In genomic region chr11:120712014-120712413, GRCh38 we compare ENCODE assay signal across 25 cellular contexts.
"Had no signal": no experiment of that assay in that cellular context is flagged by ENCODE, and none has a peak within 500 bp of the region (broad histone marks: within the 10 kb centered on the region; RNA-seq: fewer than 3 reads in every experiment).

No MANE protein-coding gene starts in this region.

- ATAC-seq: activated CD8-positive, alpha-beta T cell treated with anti-CD3 and anti-CD28 coated beads for 36 hours; activated T-cell treated with anti-CD3 and anti-CD28 coated beads, Interleukin-2, amount 50 U/mL, for 4 hours; activated T-helper 17 cell treated with anti-CD3 and anti-CD28 coated beads, Interleukin-2, amount 50 U/mL, for 72 hours; left cardiac atrium; left ventricle myocardium superior; naive thymus-derived CD4-positive, alpha-beta T cell; right lobe of liver; stimulated activated effector memory CD8-positive, alpha-beta T cell treated with anti-CD3 and anti-CD28 coated beads, Interleukin-12 subunit alpha, Interleukin-12 subunit beta, amount 100 ng/mL, for 72 hours; T-cell had no signal

- H3K9ac ChIP-seq: neural progenitor cell had no signal

- H3K27me3 ChIP-seq: right lobe of liver had no signal

- H3K36me3 ChIP-seq: neural progenitor cell, right lobe of liver, thoracic aorta had no signal

- H3K4me3 ChIP-seq: neural progenitor cell, right lobe of liver, thoracic aorta had no signal

- H3K4me2 ChIP-seq: neural progenitor cell had no signal

- H3K9me3 ChIP-seq: right lobe of liver had no signal

- H3K27ac ChIP-seq: neural progenitor cell, right lobe of liver, thoracic aorta had no signal

- H3K4me1 ChIP-seq: right lobe of liver had no signal

- H2AFZ ChIP-seq: neural progenitor cell had no signal

- FAIRE-seq: endothelial cell of umbilical vein, keratinocyte had no signal

- DNase-seq: activated B cell treated with CpG ODN at 0.5 μM for 24 hours; activated CD4-positive, alpha-beta T cell treated with anti-CD3 and anti-CD28 coated beads, Interleukin-2, amount 50 U/mL, for 1 hour; activated CD8-positive, alpha-beta T cell treated with anti-CD3 and anti-CD28 coated beads for 36 hours; activated gamma-delta T cell treated with Interleukin-2 at 50 U/mL for 16 hours; activated naive CD4-positive, alpha-beta T cell treated with anti-CD3 and anti-CD28 coated beads, Interleukin-2, amount 50 U/mL, for 16 hours; activated T-cell treated with anti-CD3 and anti-CD28 coated beads, Interleukin-2, amount 50 U/mL, for 4 hours; amniotic stem cell; caudate nucleus; cortex of kidney; hippocampal formation; left cardiac atrium; left ventricle myocardium superior; mammary epithelial cell; midbrain; naive thymus-derived CD4-positive, alpha-beta T cell; occipital lobe; right lobe of liver; stimulated activated CD4-positive, alpha-beta T cell treated with anti-CD3 and anti-CD28 coated beads, Interleukin-4, amount 100 ng/mL, for 24 hours; T-cell had no signal
